1 cellular context compared by ENCODE assay signal in the genomic region with DNA sequence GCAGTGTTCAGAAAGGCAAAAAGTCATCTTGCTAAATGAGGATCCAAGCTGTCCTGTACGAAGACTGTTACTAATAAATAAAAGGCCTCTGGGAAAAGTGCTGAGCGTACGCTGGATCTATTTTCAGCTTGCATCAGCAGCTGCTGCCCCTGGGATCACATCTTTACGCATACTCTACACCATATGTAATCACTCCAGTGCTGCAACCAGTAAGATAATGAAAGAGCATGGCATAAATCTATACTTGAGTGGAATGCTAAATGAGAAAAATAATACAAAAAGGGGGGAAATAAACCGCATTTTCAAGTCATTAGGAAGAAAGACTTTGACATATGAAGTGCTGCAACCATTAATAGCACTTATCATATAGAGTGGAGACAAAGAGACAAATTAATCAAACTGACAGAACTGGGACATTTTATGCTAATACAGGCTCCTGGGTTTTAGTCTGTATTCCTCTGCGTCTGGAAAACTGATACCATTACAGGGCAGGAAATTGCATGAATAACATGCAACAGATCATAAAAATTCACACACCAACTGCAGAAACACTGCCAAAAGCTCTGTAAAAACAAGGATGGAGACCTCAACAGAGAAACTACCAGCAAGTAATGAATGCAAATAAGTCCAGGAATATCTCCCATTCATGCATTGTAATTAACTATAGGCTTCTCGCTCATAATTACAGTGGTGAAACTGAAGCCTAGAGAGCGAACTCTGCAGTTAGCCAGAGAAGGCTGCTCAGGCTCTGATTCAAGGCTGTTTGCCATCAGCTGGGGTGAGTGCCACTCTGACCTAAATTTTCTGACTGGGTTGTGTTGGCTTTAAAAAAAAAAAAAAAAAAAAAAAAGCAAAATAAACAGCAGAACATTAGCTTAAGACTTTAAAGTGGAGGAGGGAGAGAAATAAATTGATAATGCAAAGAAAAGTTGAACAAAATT.
TF ChIP-seq lines count a peak whose summit lies in the region.

No MANE protein-coding gene starts in this region.

TF ChIP-seq in HEK293, 187 proteins besides CTCF, POLR2A, EP300 and RAD21 (continued from another document and continues in another):
- TF ChIP-seq, protein P1, sequence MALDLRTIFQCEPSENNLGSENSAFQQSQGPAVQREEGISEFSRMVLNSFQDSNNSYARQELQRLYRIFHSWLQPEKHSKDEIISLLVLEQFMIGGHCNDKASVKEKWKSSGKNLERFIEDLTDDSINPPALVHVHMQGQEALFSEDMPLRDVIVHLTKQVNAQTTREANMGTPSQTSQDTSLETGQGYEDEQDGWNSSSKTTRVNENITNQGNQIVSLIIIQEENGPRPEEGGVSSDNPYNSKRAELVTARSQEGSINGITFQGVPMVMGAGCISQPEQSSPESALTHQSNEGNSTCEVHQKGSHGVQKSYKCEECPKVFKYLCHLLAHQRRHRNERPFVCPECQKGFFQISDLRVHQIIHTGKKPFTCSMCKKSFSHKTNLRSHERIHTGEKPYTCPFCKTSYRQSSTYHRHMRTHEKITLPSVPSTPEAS (tag by site-specific recombination; IDR thresholded peaks at IDR 0.05): peak; percentile 48
- TF ChIP-seq ZNF664 (tag by site-specific recombination; IDR thresholded peaks at IDR 0.05): peak; percentile 54; the same call in 1 of the 2 replicates
- no peak for TF ChIP-seq ZNF785 (tag by site-specific recombination; IDR thresholded peaks at IDR 0.05)
- no peak for TF ChIP-seq ZNF560 (tag by site-specific recombination; IDR thresholded peaks at IDR 0.05; ENCODE audit: borderline replicate concordance)
- TF ChIP-seq SCRT1 (tag by site-specific recombination; IDR thresholded peaks at IDR 0.05; ENCODE audit: borderline replicate concordance): peak; percentile 50; the same call in 1 of the 2 replicates
- peak; percentile 84 for TF ChIP-seq ZNF501 (tag by site-specific recombination; IDR thresholded peaks at IDR 0.05)
- peak; percentile 81 for TF ChIP-seq GFI1B (tag by site-specific recombination; IDR thresholded peaks at IDR 0.05)
- no peak for TF ChIP-seq ZNF202 (tag by site-specific recombination; IDR thresholded peaks at IDR 0.05; ENCODE audit: borderline replicate concordance)
- TF ChIP-seq ZNF302 (tag by site-specific recombination; IDR thresholded peaks at IDR 0.05; ENCODE audit: low read depth): no peak
- TF ChIP-seq ZNF184 (tag by site-specific recombination; IDR thresholded peaks at IDR 0.05): peak; percentile 80; the same call in 1 of the 2 replicates
- TF ChIP-seq ZNF132 (tag by site-specific recombination; IDR thresholded peaks at IDR 0.05; ENCODE audit: borderline replicate concordance): no peak
- TF ChIP-seq SETDB1 (IDR thresholded peaks at IDR 0.05; ENCODE audit: insufficient read length, low read length): no peak
- TF ChIP-seq ZNF521 (tag by site-specific recombination; IDR thresholded peaks at IDR 0.05): no peak
- peak; percentile 59; the same call in 1 of the 2 replicates for TF ChIP-seq ZFP69B (tag by site-specific recombination; IDR thresholded peaks at IDR 0.05)
- TF ChIP-seq, protein P2, sequence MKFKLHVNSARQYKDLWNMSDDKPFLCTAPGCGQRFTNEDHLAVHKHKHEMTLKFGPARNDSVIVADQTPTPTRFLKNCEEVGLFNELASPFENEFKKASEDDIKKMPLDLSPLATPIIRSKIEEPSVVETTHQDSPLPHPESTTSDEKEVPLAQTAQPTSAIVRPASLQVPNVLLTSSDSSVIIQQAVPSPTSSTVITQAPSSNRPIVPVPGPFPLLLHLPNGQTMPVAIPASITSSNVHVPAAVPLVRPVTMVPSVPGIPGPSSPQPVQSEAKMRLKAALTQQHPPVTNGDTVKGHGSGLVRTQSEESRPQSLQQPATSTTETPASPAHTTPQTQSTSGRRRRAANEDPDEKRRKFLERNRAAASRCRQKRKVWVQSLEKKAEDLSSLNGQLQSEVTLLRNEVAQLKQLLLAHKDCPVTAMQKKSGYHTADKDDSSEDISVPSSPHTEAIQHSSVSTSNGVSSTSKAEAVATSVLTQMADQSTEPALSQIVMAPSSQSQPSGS (tag by site-specific recombination; IDR thresholded peaks at IDR 0.05; ENCODE audit: low read depth): peak; percentile 62
- TF ChIP-seq ZEB2 (tag by site-specific recombination; IDR thresholded peaks at IDR 0.05): peak; percentile 99
- peak; percentile 91 for TF ChIP-seq ZBTB17 (tag by site-specific recombination; IDR thresholded peaks at IDR 0.05)
- TF ChIP-seq ZNF76 (tag by site-specific recombination; IDR thresholded peaks at IDR 0.05; ENCODE audit: borderline replicate concordance, low read depth): peak; percentile 56
- no peak for TF ChIP-seq ZNF791 (tag by site-specific recombination; IDR thresholded peaks at IDR 0.05)
- TF ChIP-seq ZNF324 (tag by site-specific recombination; IDR thresholded peaks at IDR 0.05): peak; percentile 70; the same call in 1 of the 2 replicates
- peak; percentile 96 for TF ChIP-seq SP7 (tag by site-specific recombination; IDR thresholded peaks at IDR 0.05)
- peak; percentile 61 for TF ChIP-seq GLI2 (tag by site-specific recombination; IDR thresholded peaks at IDR 0.05; ENCODE audit: borderline replicate concordance, low read depth)
- TF ChIP-seq, protein P3, sequence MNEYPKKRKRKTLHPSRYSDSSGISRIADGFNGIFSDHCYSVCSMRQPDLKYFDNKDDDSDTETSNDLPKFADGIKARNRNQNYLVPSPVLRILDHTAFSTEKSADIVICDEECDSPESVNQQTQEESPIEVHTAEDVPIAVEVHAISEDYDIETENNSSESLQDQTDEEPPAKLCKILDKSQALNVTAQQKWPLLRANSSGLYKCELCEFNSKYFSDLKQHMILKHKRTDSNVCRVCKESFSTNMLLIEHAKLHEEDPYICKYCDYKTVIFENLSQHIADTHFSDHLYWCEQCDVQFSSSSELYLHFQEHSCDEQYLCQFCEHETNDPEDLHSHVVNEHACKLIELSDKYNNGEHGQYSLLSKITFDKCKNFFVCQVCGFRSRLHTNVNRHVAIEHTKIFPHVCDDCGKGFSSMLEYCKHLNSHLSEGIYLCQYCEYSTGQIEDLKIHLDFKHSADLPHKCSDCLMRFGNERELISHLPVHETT (tag by site-specific recombination; IDR thresholded peaks at IDR 0.05): peak; percentile 92
- TF ChIP-seq KLF16 (tag by site-specific recombination; IDR thresholded peaks at IDR 0.05): peak; percentile 69; the same call in 1 of the 2 replicates
- peak; percentile 89 for TF ChIP-seq FEZF1 (tag by site-specific recombination; IDR thresholded peaks at IDR 0.05)
- TF ChIP-seq SP2 (tag by site-specific recombination; IDR thresholded peaks at IDR 0.05): peak; percentile 39; the same call in 1 of the 2 replicates
- TF ChIP-seq, protein P4, sequence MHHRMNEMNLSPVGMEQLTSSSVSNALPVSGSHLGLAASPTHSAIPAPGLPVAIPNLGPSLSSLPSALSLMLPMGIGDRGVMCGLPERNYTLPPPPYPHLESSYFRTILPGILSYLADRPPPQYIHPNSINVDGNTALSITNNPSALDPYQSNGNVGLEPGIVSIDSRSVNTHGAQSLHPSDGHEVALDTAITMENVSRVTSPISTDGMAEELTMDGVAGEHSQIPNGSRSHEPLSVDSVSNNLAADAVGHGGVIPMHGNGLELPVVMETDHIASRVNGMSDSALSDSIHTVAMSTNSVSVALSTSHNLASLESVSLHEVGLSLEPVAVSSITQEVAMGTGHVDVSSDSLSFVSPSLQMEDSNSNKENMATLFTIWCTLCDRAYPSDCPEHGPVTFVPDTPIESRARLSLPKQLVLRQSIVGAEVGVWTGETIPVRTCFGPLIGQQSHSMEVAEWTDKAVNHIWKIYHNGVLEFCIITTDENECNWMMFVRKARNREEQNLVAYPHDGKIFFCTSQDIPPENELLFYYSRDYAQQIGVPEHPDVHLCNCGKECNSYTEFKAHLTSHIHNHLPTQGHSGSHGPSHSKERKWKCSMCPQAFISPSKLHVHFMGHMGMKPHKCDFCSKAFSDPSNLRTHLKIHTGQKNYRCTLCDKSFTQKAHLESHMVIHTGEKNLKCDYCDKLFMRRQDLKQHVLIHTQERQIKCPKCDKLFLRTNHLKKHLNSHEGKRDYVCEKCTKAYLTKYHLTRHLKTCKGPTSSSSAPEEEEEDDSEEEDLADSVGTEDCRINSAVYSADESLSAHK (tag by site-specific recombination; IDR thresholded peaks at IDR 0.05): peak; percentile 82
- no peak for TF ChIP-seq ZNF155 (tag by site-specific recombination; IDR thresholded peaks at IDR 0.05)
- TF ChIP-seq ZFP37 (tag by site-specific recombination; IDR thresholded peaks at IDR 0.05): no peak
- TF ChIP-seq ZNF292 (tag by site-specific recombination; IDR thresholded peaks at IDR 0.05; ENCODE audit: borderline replicate concordance, low read depth): no peak
- TF ChIP-seq ZBTB1 (tag by site-specific recombination; IDR thresholded peaks at IDR 0.05): 0 out of 2 replicates have a peak, but pooled peaks have one; percentile 8
- TF ChIP-seq, protein P5, sequence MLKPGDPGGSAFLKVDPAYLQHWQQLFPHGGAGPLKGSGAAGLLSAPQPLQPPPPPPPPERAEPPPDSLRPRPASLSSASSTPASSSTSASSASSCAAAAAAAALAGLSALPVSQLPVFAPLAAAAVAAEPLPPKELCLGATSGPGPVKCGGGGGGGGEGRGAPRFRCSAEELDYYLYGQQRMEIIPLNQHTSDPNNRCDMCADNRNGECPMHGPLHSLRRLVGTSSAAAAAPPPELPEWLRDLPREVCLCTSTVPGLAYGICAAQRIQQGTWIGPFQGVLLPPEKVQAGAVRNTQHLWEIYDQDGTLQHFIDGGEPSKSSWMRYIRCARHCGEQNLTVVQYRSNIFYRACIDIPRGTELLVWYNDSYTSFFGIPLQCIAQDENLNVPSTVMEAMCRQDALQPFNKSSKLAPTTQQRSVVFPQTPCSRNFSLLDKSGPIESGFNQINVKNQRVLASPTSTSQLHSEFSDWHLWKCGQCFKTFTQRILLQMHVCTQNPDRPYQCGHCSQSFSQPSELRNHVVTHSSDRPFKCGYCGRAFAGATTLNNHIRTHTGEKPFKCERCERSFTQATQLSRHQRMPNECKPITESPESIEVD (tag by site-specific recombination; IDR thresholded peaks at IDR 0.05): peak; percentile 99
- 0 out of 2 replicates have a peak, but pooled peaks have one; percentile 32 for TF ChIP-seq KLF8 (tag by site-specific recombination; IDR thresholded peaks at IDR 0.05)
- TF ChIP-seq, protein P6, sequence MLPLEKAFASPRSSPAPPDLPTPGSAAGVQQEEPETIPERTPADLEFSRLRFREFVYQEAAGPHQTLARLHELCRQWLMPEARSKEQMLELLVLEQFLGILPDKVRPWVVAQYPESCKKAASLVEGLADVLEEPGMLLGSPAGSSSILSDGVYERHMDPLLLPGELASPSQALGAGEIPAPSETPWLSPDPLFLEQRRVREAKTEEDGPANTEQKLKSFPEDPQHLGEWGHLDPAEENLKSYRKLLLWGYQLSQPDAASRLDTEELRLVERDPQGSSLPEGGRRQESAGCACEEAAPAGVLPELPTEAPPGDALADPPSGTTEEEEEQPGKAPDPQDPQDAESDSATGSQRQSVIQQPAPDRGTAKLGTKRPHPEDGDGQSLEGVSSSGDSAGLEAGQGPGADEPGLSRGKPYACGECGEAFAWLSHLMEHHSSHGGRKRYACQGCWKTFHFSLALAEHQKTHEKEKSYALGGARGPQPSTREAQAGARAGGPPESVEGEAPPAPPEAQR (tag by site-specific recombination; IDR thresholded peaks at IDR 0.05): 0 out of 2 replicates have a peak, but pooled peaks have one; percentile 28
- TF ChIP-seq ZNF529 (tag by site-specific recombination; IDR thresholded peaks at IDR 0.05; ENCODE audit: insufficient replicate concordance): no peak
- TF ChIP-seq, protein P7, sequence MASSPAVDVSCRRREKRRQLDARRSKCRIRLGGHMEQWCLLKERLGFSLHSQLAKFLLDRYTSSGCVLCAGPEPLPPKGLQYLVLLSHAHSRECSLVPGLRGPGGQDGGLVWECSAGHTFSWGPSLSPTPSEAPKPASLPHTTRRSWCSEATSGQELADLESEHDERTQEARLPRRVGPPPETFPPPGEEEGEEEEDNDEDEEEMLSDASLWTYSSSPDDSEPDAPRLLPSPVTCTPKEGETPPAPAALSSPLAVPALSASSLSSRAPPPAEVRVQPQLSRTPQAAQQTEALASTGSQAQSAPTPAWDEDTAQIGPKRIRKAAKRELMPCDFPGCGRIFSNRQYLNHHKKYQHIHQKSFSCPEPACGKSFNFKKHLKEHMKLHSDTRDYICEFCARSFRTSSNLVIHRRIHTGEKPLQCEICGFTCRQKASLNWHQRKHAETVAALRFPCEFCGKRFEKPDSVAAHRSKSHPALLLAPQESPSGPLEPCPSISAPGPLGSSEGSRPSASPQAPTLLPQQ (tag by site-specific recombination; IDR thresholded peaks at IDR 0.05): peak; percentile 63
- peak; percentile 45; the same call in 1 of the 2 replicates for TF ChIP-seq ZBTB7A (tag by site-specific recombination; IDR thresholded peaks at IDR 0.05; ENCODE audit: low read depth)
- no peak for TF ChIP-seq YY1 (tag by site-specific recombination; IDR thresholded peaks at IDR 0.05)
- TF ChIP-seq ZNF48 (tag by site-specific recombination; IDR thresholded peaks at IDR 0.05): no peak
- TF ChIP-seq ZNF600 (tag by site-specific recombination; IDR thresholded peaks at IDR 0.05): peak; percentile 60
- peak; percentile 99 for TF ChIP-seq ZBTB20 (tag by site-specific recombination; IDR thresholded peaks at IDR 0.05)
- TF ChIP-seq OSR2 (tag by site-specific recombination; IDR thresholded peaks at IDR 0.05): peak; percentile 91
- TF ChIP-seq, protein P8, sequence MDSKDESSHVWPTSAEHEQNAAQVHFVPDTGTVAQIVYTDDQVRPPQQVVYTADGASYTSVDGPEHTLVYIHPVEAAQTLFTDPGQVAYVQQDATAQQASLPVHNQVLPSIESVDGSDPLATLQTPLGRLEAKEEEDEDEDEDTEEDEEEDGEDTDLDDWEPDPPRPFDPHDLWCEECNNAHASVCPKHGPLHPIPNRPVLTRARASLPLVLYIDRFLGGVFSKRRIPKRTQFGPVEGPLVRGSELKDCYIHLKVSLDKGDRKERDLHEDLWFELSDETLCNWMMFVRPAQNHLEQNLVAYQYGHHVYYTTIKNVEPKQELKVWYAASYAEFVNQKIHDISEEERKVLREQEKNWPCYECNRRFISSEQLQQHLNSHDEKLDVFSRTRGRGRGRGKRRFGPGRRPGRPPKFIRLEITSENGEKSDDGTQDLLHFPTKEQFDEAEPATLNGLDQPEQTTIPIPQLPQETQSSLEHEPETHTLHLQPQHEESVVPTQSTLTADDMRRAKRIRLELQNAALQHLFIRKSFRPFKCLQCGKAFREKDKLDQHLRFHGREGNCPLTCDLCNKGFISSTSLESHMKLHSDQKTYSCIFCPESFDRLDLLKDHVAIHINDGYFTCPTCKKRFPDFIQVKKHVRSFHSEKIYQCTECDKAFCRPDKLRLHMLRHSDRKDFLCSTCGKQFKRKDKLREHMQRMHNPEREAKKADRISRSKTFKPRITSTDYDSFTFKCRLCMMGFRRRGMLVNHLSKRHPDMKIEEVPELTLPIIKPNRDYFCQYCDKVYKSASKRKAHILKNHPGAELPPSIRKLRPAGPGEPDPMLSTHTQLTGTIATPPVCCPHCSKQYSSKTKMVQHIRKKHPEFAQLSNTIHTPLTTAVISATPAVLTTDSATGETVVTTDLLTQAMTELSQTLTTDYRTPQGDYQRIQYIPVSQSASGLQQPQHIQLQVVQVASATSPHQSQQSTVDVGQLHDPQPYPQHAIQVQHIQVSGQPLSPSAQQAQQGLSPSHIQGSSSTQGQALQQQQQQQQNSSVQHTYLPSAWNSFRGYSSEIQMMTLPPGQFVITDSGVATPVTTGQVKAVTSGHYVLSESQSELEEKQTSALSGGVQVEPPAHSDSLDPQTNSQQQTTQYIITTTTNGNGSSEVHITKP (tag by site-specific recombination; IDR thresholded peaks at IDR 0.05): 0 out of 2 replicates have a peak, but pooled peaks have one; percentile 58
- peak; percentile 90 for TF ChIP-seq ZXDB (tag by site-specific recombination; IDR thresholded peaks at IDR 0.05)
